9 cellular contexts compared by ENCODE assay signal in genomic region chr1:97906567-97907228, GRCh38. TPM values are rescaled to one million over a fixed set of nuclear protein-coding genes. Genes with fewer than 3 reads are reported as not detected.
DNase-seq lines count a peak whose midpoint lies in the region; ATAC-seq and TF ChIP-seq lines count a peak whose summit lies in the region.
"Had no signal": no experiment of that assay in that cellular context is flagged by ENCODE, and none has a peak within 500 bp of the region (broad histone marks: within the 10 kb centered on the region; RNA-seq: fewer than 3 reads in every experiment).

No MANE protein-coding gene starts in this region.

- H3K36me3 ChIP-seq in SJCRH30 = no peaks in the 10 kb centered on the region

- peak overlapping the region; percentile 68 for H3K27ac ChIP-seq in SJCRH30

- H3K4me1 ChIP-seq in SJCRH30 = peaks cover 13% of the 10 kb centered on the region

- H3K27me3 ChIP-seq in SJCRH30 = no peaks in the 10 kb centered on the region

- no peak for TF ChIP-seq CTCF in retinal pigment epithelial cell (conservative IDR thresholded peaks at IDR 0.05; ENCODE audit: low read depth, low read length)

- DNase-seq in H4 (ENCODE audit: low spot score) (peak; percentile 81), SJCRH30 (peak; percentile 74 to 83), glomerular endothelial cell (ENCODE audit: extremely low read depth, low read depth, low spot score) (peak; percentile 78), retinal pigment epithelial cell (ENCODE audit: low read depth) (peak; percentile 78)
- no peak for DNase-seq in activated CD4-positive, CD25-positive, alpha-beta regulatory T cell (lab: John Stamatoyannopoulos, UW)
- DNase-seq in central memory CD4-positive, alpha-beta T cell = no peak
- DNase-seq: stimulated activated naive CD4-positive, alpha-beta T cell had no signal

- ATAC-seq in GM18520 (IDR thresholded peaks at IDR 0.05; ENCODE audit: unreplicated experiment) = no peak
- ATAC-seq in GM18868 (IDR thresholded peaks at IDR 0.05; ENCODE audit: unreplicated experiment) = no peak

- peak overlapping the region; percentile 4; the same call in 1 of the 2 replicates for H3K4me3 ChIP-seq in SJCRH30
- H3K4me3 ChIP-seq in retinal pigment epithelial cell (ENCODE audit: low read length) = no peak overlapping the region

- no peaks in the 10 kb centered on the region for H3K9me3 ChIP-seq in SJCRH30 (replicated peaks)

RNA-seq across cellular contexts. Expression of gene DPYD, which starts 14.1 kb away (rescaled TPM):
- 14.8 and 18.2 TPM in 2 replicates for total RNA-seq in H4 (2014; rRNA removed; shearing (Covaris generic))
- total RNA-seq in SJCRH30 (2014; rRNA removed; shearing (Covaris generic)) = 8.1 and 9.7 TPM in 2 replicates
- total RNA-seq in glomerular endothelial cell = 3.1 and 6.4 TPM in 2 replicates

Comparison
In these comparisons a context has a peak if more than half of its experiments do, and no peak if none do; other contexts are left out.
1. DNase-seq: peak in H4 (single experiment), SJCRH30 (2 of 2), glomerular endothelial cell (single experiment) and retinal pigment epithelial cell (single experiment); none in activated CD4-positive, CD25-positive, alpha-beta regulatory T cell (0 of 4) and central memory CD4-positive, alpha-beta T cell (single experiment).